ENCODE assay signal across 23 cellular contexts in the genomic region with DNA sequence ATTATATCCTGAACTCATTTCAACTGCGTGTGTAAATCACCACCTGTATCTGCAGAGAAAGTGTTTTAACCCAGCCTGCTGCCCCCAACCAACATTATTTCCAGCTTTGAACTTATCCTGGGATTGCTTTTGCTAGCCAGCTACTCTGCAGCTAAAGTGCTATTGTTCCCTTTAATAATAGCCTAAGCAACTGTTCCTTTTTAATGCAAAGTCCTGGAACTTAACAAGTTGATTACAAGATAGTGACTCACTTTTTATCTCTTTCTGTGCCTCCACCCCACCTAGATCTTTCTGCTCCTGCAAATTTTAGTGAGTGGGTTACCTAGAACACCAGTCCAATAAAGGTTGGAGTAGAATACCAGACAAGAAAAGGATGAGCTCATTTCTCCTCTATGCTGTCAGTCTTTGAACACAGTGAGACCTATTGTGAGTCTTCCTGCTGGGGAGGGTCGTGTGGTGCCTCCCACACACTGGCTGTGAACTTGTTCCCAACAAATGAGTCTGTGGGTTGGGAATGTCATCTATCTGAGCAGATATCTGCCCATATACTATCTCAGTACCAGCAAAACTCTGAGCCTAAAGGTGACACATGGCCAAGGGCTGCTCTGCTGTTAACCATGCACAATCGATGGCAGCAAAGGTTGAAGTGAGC.
"Had no signal": no experiment of that assay in that cellular context is flagged by ENCODE, and none has a peak within 500 bp of the region (broad histone marks: within the 10 kb centered on the region; RNA-seq: fewer than 3 reads in every experiment).

No MANE protein-coding gene starts in this region.

- H3K27ac ChIP-seq: epithelial cell of prostate, esophagus squamous epithelium, left lung, suprapubic skin, tibial artery, upper lobe of right lung had no signal

- H3K4me3 ChIP-seq: esophagus squamous epithelium, left lung, lung, mucosa of descending colon, suprapubic skin, tibial artery, upper lobe of right lung had no signal

- DNase-seq: activated CD4-positive, alpha-beta T cell treated with anti-CD3 and anti-CD28 coated beads for 4 hours; activated CD4-positive, alpha-beta T cell treated with anti-CD3 and anti-CD28 coated beads, Interleukin-2, amount 50 U/mL, for 4 hours; activated CD8-positive, alpha-beta memory T cell treated with anti-CD3 and anti-CD28 coated beads for 24 hours; activated effector memory CD4-positive, alpha-beta T cell treated with Interleukin-2 at 50 U/mL for 16 hours; activated naive CD4-positive, alpha-beta T cell treated with Interleukin-2 at 50 U/mL for 16 hours; anterior cingulate cortex; dermis blood vessel endothelial cell; effector CD4-positive, alpha-beta T cell; esophagus squamous epithelium; kidney glomerular epithelial cell; left lung; mucosa of descending colon; posterior cingulate gyrus; right cardiac atrium; stimulated activated naive CD4-positive, alpha-beta T cell; tibial artery; upper lobe of right lung had no signal

- H3K4me1 ChIP-seq: esophagus squamous epithelium, left lung, suprapubic skin, tibial artery, upper lobe of right lung had no signal

- H3K9me3 ChIP-seq: esophagus squamous epithelium, left lung, mucosa of descending colon, suprapubic skin, tibial artery, upper lobe of right lung had no signal

- H3K36me3 ChIP-seq: esophagus squamous epithelium, left lung, suprapubic skin, tibial artery, upper lobe of right lung had no signal

- H3K27me3 ChIP-seq: esophagus squamous epithelium, left lung, tibial artery, upper lobe of right lung had no signal

- FAIRE-seq: bronchial epithelial cell, endometrium, frontal cortex had no signal
